ENCODE assay signal across 8 cellular contexts in the genomic region with DNA sequence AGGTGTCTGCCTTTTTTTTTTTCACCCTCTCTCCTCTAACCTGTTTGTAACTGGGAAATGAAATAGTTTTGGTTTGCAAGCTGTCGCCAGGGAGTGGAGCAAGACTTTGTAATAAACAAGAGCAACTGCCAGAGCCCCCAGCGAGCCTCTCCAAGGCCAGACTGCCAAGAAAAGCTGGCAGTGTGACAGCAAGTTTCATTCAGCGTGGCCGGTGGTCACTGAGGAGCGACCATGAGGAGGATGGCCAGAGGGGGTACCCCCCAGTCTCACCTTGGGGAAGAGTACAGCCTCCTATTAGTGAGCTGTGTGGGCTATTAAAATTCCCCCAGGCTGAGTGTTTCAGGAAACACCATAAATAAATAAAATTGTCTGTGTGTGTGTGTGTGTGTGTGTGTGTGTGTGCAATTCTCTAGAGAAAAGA. TPM values are rescaled to one million over a fixed set of nuclear protein-coding genes. Genes with fewer than 3 reads are reported as not detected.
DNase-seq lines count a peak whose midpoint lies in the region; ATAC-seq, FAIRE-seq and TF ChIP-seq lines count a peak whose summit lies in the region.

No MANE protein-coding gene starts in this region.

- no peaks in the 10 kb centered on the region for H3K36me3 ChIP-seq in heart left ventricle

- no peaks in the 10 kb centered on the region for H3K36me3 Mint-ChIP-seq in activated T-cell treated with anti-CD3 and anti-CD28 coated beads, Interleukin-2, amount 50 U/mL, for 4 hours (ENCODE audit: insufficient read depth)
- H3K36me3 Mint-ChIP-seq in chondrocyte (ENCODE audit: low read depth) = peaks cover 3% of the 10 kb centered on the region
- H3K36me3 Mint-ChIP-seq in activated naive CD8-positive, alpha-beta T cell treated with anti-CD3 and anti-CD28 coated beads for 36 hours = no peaks in the 10 kb centered on the region

- peak; percentile 26 for DNase-seq in EL
- DNase-seq in RCC 7860 (ENCODE audit: low spot score) = peak; percentile 61
- DNase-seq in heart left ventricle = peak; percentile 38 to 72 (median 55)
- peak; percentile 80 for DNase-seq in sciatic nerve (ENCODE audit: low spot score)
- DNase-seq in activated T-cell treated with anti-CD3 and anti-CD28 coated beads, Interleukin-2, amount 50 U/mL, for 4 hours = no peak
- DNase-seq in chondrocyte (ENCODE audit: low spot score) = no peak
- no peak for DNase-seq in activated naive CD8-positive, alpha-beta T cell treated with anti-CD3 and anti-CD28 coated beads for 36 hours

- H3K4me1 ChIP-seq in heart left ventricle = peaks cover 0 to 36% (median 12%) of the 10 kb centered on the region in 12 donors

- FAIRE-seq in RCC 7860 (lab: Jason Lieb, UNC) = peak; percentile 64

- no peak overlapping the region for H3K27ac Mint-ChIP-seq in chondrocyte (ENCODE audit: unreplicated experiment)
- H3K27ac Mint-ChIP-seq in activated naive CD8-positive, alpha-beta T cell treated with anti-CD3 and anti-CD28 coated beads for 36 hours = no peak overlapping the region

- peak in 2 of 12 donors; percentile 4 to 8 for TF ChIP-seq CTCF in heart left ventricle (IDR thresholded peaks at IDR 0.05)
- no peak for TF ChIP-seq CTCF in chondrocyte (IDR thresholded peaks at IDR 0.05)

- ATAC-seq in heart left ventricle (peak; percentile 54 to 71 (median 66)), sciatic nerve (peak; percentile 73), GM21423 (IDR thresholded peaks at IDR 0.05; ENCODE audit: unreplicated experiment) (no peak)
- ATAC-seq in activated T-cell treated with anti-CD3 and anti-CD28 coated beads, Interleukin-2, amount 50 U/mL, for 4 hours = no peak

- intact Hi-C loops in heart left ventricle (cut with DNase I) (no loop called here), sciatic nerve (cut with DNase I) (no loop called here)

- peak overlapping the region in 7 of 12 donors; percentile 6 to 32 (median 22) for H3K4me3 ChIP-seq in heart left ventricle

- whole genome bisulfite sequencing in heart left ventricle, 4 donors = 3 to 9% (median 5%) methylated on average over 5 of the region's 5 CpGs

- peak overlapping the region in 4 of 12 donors; percentile 12 to 75 (median 32) for H3K27ac ChIP-seq in heart left ventricle

- no peak overlapping the region for H3K4me3 Mint-ChIP-seq in activated T-cell treated with anti-CD3 and anti-CD28 coated beads, Interleukin-2, amount 50 U/mL, for 4 hours
- no peak overlapping the region for H3K4me3 Mint-ChIP-seq in chondrocyte (ENCODE audit: unreplicated experiment)
- H3K4me3 Mint-ChIP-seq in activated naive CD8-positive, alpha-beta T cell treated with anti-CD3 and anti-CD28 coated beads for 36 hours = no peak overlapping the region

- no peaks in the 10 kb centered on the region for H3K27me3 ChIP-seq in heart left ventricle

- H3K27me3 Mint-ChIP-seq in activated T-cell treated with anti-CD3 and anti-CD28 coated beads, Interleukin-2, amount 50 U/mL, for 4 hours (ENCODE audit: low read depth) = peaks cover 2% of the 10 kb centered on the region
- peaks cover 2% of the 10 kb centered on the region for H3K27me3 Mint-ChIP-seq in chondrocyte (ENCODE audit: low read depth)
- no peaks in the 10 kb centered on the region for H3K27me3 Mint-ChIP-seq in activated naive CD8-positive, alpha-beta T cell treated with anti-CD3 and anti-CD28 coated beads for 36 hours

- no peaks in the 10 kb centered on the region for H3K9me3 Mint-ChIP-seq in activated T-cell treated with anti-CD3 and anti-CD28 coated beads, Interleukin-2, amount 50 U/mL, for 4 hours
- H3K9me3 Mint-ChIP-seq in chondrocyte (ENCODE audit: low read depth) = peaks cover 3% of the 10 kb centered on the region
- H3K9me3 Mint-ChIP-seq in activated naive CD8-positive, alpha-beta T cell treated with anti-CD3 and anti-CD28 coated beads for 36 hours = no peaks in the 10 kb centered on the region

- H3K4me1 Mint-ChIP-seq in activated T-cell treated with anti-CD3 and anti-CD28 coated beads, Interleukin-2, amount 50 U/mL, for 4 hours (ENCODE audit: low read depth) = no peaks in the 10 kb centered on the region
- peaks cover 21% of the 10 kb centered on the region for H3K4me1 Mint-ChIP-seq in chondrocyte (ENCODE audit: low read depth)
- H3K4me1 Mint-ChIP-seq in activated naive CD8-positive, alpha-beta T cell treated with anti-CD3 and anti-CD28 coated beads for 36 hours = no peaks in the 10 kb centered on the region

- no peak for TF ChIP-seq POLR2A in heart left ventricle (IDR thresholded peaks at IDR 0.05)

- H3K9me3 ChIP-seq in heart left ventricle = no peaks in the 10 kb centered on the region

RNA-seq across cellular contexts. Expression of a gene that starts 49.9 kb away (rescaled TPM):
- 100 to 1,000 TPM; 125 to 275 (median 205) TPM for total RNA-seq in heart left ventricle
- polyA plus RNA-seq in heart left ventricle = 100 to 1,000 TPM in 1 of 2 donors, 10 to 100 TPM in 1; 99.1 to 110 TPM
- 222 TPM for total RNA-seq in sciatic nerve
- 100 to 1,000 TPM; 112 to 142 (median 141) TPM for total RNA-seq in activated T-cell treated with anti-CD3 and anti-CD28 coated beads, Interleukin-2, amount 50 U/mL, for 4 hours
- 151 to 163 TPM (median 157 TPM) in 3 replicates for total RNA-seq in chondrocyte
- total RNA-seq in activated naive CD8-positive, alpha-beta T cell treated with anti-CD3 and anti-CD28 coated beads for 36 hours = 10 to 100 TPM; 95.2 to 96.0 TPM

Comparison
In these comparisons a context has a peak if more than half of its experiments do, and no peak if none do; other contexts are left out.
1. DNase-seq: peak in EL (single experiment), RCC 7860 (single experiment), heart left ventricle (5 of 5) and sciatic nerve (single experiment); none in activated T-cell treated with anti-CD3 and anti-CD28 coated beads, Interleukin-2, amount 50 U/mL, for 4 hours (single experiment), chondrocyte (single experiment) and activated naive CD8-positive, alpha-beta T cell treated with anti-CD3 and anti-CD28 coated beads for 36 hours (single experiment).
2. ATAC-seq: peak in heart left ventricle (4 of 4) and sciatic nerve (single experiment); none in activated T-cell treated with anti-CD3 and anti-CD28 coated beads, Interleukin-2, amount 50 U/mL, for 4 hours (0 of 2) and GM21423 (single experiment).